1 cellular context compared by ENCODE assay signal in genomic region chr5:115355777-115356381, GRCh38.
TF ChIP-seq lines count a peak whose summit lies in the region.

No MANE protein-coding gene starts in this region.

TF ChIP-seq in WTC11, 78 proteins besides CTCF, POLR2A, EP300 and RAD21 (continued from another document):
- TF ChIP-seq AR (CRISPR knock-in tag; IDR thresholded peaks at IDR 0.05) = no peak
- TF ChIP-seq ZNF138 (CRISPR knock-in tag; conservative IDR thresholded peaks at IDR 0.05) = no peak
- TF ChIP-seq JAZF1 (CRISPR knock-in tag; IDR thresholded peaks at IDR 0.05) = no peak
- no peak for TF ChIP-seq ATF1 (CRISPR knock-in tag; IDR thresholded peaks at IDR 0.05)
- TF ChIP-seq ZMAT4 (CRISPR knock-in tag; IDR thresholded peaks at IDR 0.05) = no peak
- TF ChIP-seq ERG (CRISPR knock-in tag; IDR thresholded peaks at IDR 0.05) = no peak
- TF ChIP-seq SP1 (CRISPR knock-in tag; conservative IDR thresholded peaks at IDR 0.05) = no peak
- no peak for TF ChIP-seq NFYB (CRISPR knock-in tag; conservative IDR thresholded peaks at IDR 0.05; ENCODE audit: low read depth)
- no peak for TF ChIP-seq NFATC4 (CRISPR knock-in tag; IDR thresholded peaks at IDR 0.05)
- TF ChIP-seq JUN (CRISPR knock-in tag; IDR thresholded peaks at IDR 0.05) = no peak
- no peak for TF ChIP-seq EMX1 (CRISPR knock-in tag; IDR thresholded peaks at IDR 0.05)
- TF ChIP-seq MLX (CRISPR knock-in tag; IDR thresholded peaks at IDR 0.05) = no peak
- TF ChIP-seq NFE2L1 (CRISPR knock-in tag; IDR thresholded peaks at IDR 0.05) = no peak
- no peak for TF ChIP-seq ZNF425 (CRISPR knock-in tag; conservative IDR thresholded peaks at IDR 0.05)
TF ChIP-seq in WTC11: peak in this region for 0.
